In genomic region chr3:142053835-142054234, GRCh38 we compare ENCODE assay signal across 19 cellular contexts.
A peak's percentile ranks its signal among the peaks of the same experiment; 100 is the strongest.
DNase-seq lines count a peak whose midpoint lies in the region; ATAC-seq, FAIRE-seq and TF ChIP-seq lines count a peak whose summit lies in the region.
"Had no signal": no experiment of that assay in that cellular context is flagged by ENCODE, and none has a peak within 500 bp of the region (broad histone marks: within the 10 kb centered on the region; RNA-seq: fewer than 3 reads in every experiment).

No MANE protein-coding gene starts in this region.

- FAIRE-seq in K562 (lab: Jason Lieb, UNC): no peak
- FAIRE-seq: G401.6, GM12892, GM18507, H54, HTR-8/SVneo had no signal

- POLR2A ChIA-PET in K562 (lab: Yijun Ruan, JAX): interaction anchor here (1.1 kb wide), 1 partner anchor 14 kb away, joined by 3 read pairs; no protein-coding TSS in a partner anchor

- no peak for ATAC-seq in K562
- ATAC-seq: GM23338, HCT116 had no signal

- intact Hi-C loops in K562 (cut with micrococcal nuclease): no loop called here

- no peaks in the 10 kb centered on the region for H3K79me2 ChIP-seq in K562 (ENCODE audit: control insufficient read depth, insufficient read depth, low read length)

- in situ Hi-C loops in K562 (cut with MboI): no loop called here

- peaks cover 2 to 5% of the 10 kb centered on the region in 2 experiments; a peak in 3 of 5 replicates for H3K4me1 ChIP-seq in K562 (replicated peaks in 1 of 2; ENCODE audit: control insufficient read depth in 2 of 2, insufficient read depth in 2 of 2, low read length in 2 of 2)
- H3K4me1 ChIP-seq: BLaER1 had no signal

- peak; percentile 1 for DNase-seq in NCI-H2029 (lab: John Stamatoyannopoulos, UW)
- DNase-seq in NCI-H2029 treated with DMSO at 0.1 percent for 48 hours (lab: John Stamatoyannopoulos, UW): no peak
- peak; percentile 3 for DNase-seq in HCEC 1CT
- DNase-seq in K562 (ENCODE audit: extremely low read depth in 1 of 4, low spot score in 3 of 4): no peak
- DNase-seq in fibroblast of mammary gland (ENCODE audit: low read depth): peak; percentile 24
- DNase-seq in SK-N-DZ (ENCODE audit: low spot score): no peak
- DNase-seq in EL: no peak
- DNase-seq: 8988T; CD4-positive, alpha-beta memory T cell; DMS153; DND-41 had no signal

- H3K9ac ChIP-seq in K562 (ENCODE audit: insufficient read depth in 1 of 2, low read depth in 2 of 2, low read length in 2 of 2): no peak overlapping the region
- H3K9ac ChIP-seq: BLaER1 had no signal

- no peak overlapping the region for H3K27ac ChIP-seq in K562 (ENCODE audit: extremely low read depth, low read depth, low read length)
- H3K27ac ChIP-seq: BLaER1 had no signal

- H3K4me2 ChIP-seq in K562 (ENCODE audit: insufficient read depth, low read length): no peak overlapping the region
- H3K4me2 ChIP-seq: BLaER1, GM23338 had no signal

- 29% methylated on average over 1 of the region's 1 CpG for WGBS in K562 (ENCODE audit: insufficient coverage, low coverage, missing lambda C conversion rate)

- no peaks in the 10 kb centered on the region for H3K9me1 ChIP-seq in K562 (ENCODE audit: control insufficient read depth, insufficient read depth, low read length)

- H3K36me3 ChIP-seq in K562 (ENCODE audit: control insufficient read depth, insufficient read depth, low read length): no peaks in the 10 kb centered on the region
- H3K36me3 ChIP-seq: BLaER1 had no signal

- no peak for TF ChIP-seq POLR2A in K562 (conservative IDR thresholded peaks at IDR 0.05)

- no peaks in the 10 kb centered on the region for H3K9me3 ChIP-seq in K562 (replicated peaks; ENCODE audit: control insufficient read depth, insufficient read depth, low read depth, low read length)

- no peak overlapping the region for H2AFZ ChIP-seq in K562 (ENCODE audit: low read depth, low read length)
- H2AFZ ChIP-seq: GM23338 had no signal

- TF ChIP-seq RAD21 in K562 (CRISPR knock-in tag; conservative IDR thresholded peaks at IDR 0.05 in 1 of 2, IDR thresholded peaks at IDR 0.05 in 1 of 2): no peak

- no TSS peak for BruUV-seq in K562 (replicated peaks; lab: Mats Ljungman, UMichigan)

- TF ChIP-seq EP300 in K562 (IDR thresholded peaks at IDR 0.05; ENCODE audit: low read length): no peak

- TF ChIP-seq CTCF in K562 (IDR thresholded peaks at IDR 0.05 in 2 of 3, conservative IDR thresholded peaks at IDR 0.05 in 1 of 3; ENCODE audit: insufficient read depth in 2 of 3, low read depth in 1 of 3, low read length in 3 of 3): no peak
- TF ChIP-seq CTCF in fibroblast of mammary gland (conservative IDR thresholded peaks at IDR 0.05; ENCODE audit: control insufficient read depth, insufficient read depth, low read depth, low read length): no peak

- H4K20me1 ChIP-seq in K562 (replicated peaks; ENCODE audit: control insufficient read depth, insufficient read depth, low read length): no peaks in the 10 kb centered on the region
- H4K20me1 ChIP-seq: BLaER1 had no signal

- CTCF ChIA-PET in K562 (lab: Yijun Ruan, JAX; ENCODE audit: low intra/inter-chr PET ratio): no interaction called here

- no peaks in the 10 kb centered on the region for H3K27me3 ChIP-seq in K562 (ENCODE audit: control insufficient read depth in 2 of 2, insufficient read depth in 2 of 2, low read length in 2 of 2)
- H3K27me3 ChIP-seq: BLaER1 had no signal

- no peak overlapping the region for H3K4me3 ChIP-seq in K562
- H3K4me3 ChIP-seq in fibroblast of mammary gland (ENCODE audit: control insufficient read depth, low read depth, low read length): no peak overlapping the region
- H3K4me3 ChIP-seq: BLaER1, GM23338 had no signal

TF ChIP-seq in K562, 482 proteins besides CTCF, POLR2A, EP300 and RAD21:
- TF ChIP-seq RBM25 (IDR thresholded peaks at IDR 0.05; ENCODE audit: low read depth, low read length, severe bottlenecking) (peak; percentile 26), CREBBP (IDR thresholded peaks at IDR 0.05; ENCODE audit: low read depth, low read length) (no peak), HSF4 (CRISPR knock-in tag; IDR thresholded peaks at IDR 0.05; ENCODE audit: borderline replicate concordance) (no peak)

Comparison
In these comparisons a context has a peak if more than half of its experiments do, and no peak if none do; other contexts are left out.
1. DNase-seq: peak in NCI-H2029 (single experiment), HCEC 1CT (single experiment) and fibroblast of mammary gland (single experiment); none in NCI-H2029 treated with DMSO at 0.1 percent for 48 hours (single experiment), K562 (0 of 4), SK-N-DZ (single experiment) and EL (single experiment).